14 cellular contexts compared by ENCODE assay signal in the genomic region with DNA sequence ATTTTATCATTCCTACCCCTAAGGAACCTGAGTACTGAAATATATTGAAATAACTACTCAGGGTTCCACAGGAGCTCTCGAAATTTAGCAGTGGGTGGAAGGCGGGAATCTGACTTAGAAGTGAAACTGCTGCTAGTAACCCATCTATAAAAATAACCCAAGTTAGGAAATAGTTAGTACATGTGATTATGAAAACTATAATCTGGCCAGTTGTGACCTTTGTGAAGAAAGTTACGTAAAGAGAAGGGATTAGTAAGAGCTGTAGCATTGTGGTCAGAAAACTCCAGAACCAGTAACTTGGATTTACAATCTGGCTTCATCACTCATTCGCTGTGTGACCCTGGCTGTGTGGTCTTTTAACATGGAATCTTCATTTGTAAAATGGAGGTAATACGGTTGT.
DNase-seq lines count a peak whose midpoint lies in the region; ATAC-seq and TF ChIP-seq lines count a peak whose summit lies in the region.
"Had no signal": no experiment of that assay in that cellular context is flagged by ENCODE, and none has a peak within 500 bp of the region (broad histone marks: within the 10 kb centered on the region; RNA-seq: fewer than 3 reads in every experiment).

No MANE protein-coding gene starts in this region.

- peak overlapping the region in 2 of 59 donors; percentile 9 to 14 for H3K4me3 ChIP-seq in dorsolateral prefrontal cortex
- H3K4me3 ChIP-seq in lung = no peak overlapping the region
- no peak overlapping the region for H3K4me3 ChIP-seq in MG63
- H3K4me3 ChIP-seq: BLaER1 treated with 17β-estradiol and CSF1 and Interleukin-3, amounts not matched to agents 10 nM and 100 nM; sigmoid colon had no signal

- no peaks in the 10 kb centered on the region for H3K27me3 ChIP-seq in dorsolateral prefrontal cortex
- H3K27me3 ChIP-seq in lung (ENCODE audit: control insufficient read depth, insufficient read depth) = no peaks in the 10 kb centered on the region
- H3K27me3 ChIP-seq in MG63 = no peaks in the 10 kb centered on the region
- H3K27me3 ChIP-seq: BLaER1 treated with 17β-estradiol and CSF1 and Interleukin-3, amounts not matched to agents 10 nM and 100 nM; sigmoid colon had no signal

- DNase-seq in dorsolateral prefrontal cortex (no peak), lung (ENCODE audit: low spot score) (no peak), Kasumi-1 (lab: John Stamatoyannopoulos, UW) (no peak), NCI-H1694 treated with DMSO at 0.1 percent for 48 hours (lab: John Stamatoyannopoulos, UW) (no peak), MG63 (no peak)
- DNase-seq: activated naive CD4-positive, alpha-beta T cell treated with anti-CD3 and anti-CD28 coated beads, Interleukin-2, amount 10 ng/mL, durations not matched to agents 7 days and 5 days; H7; sigmoid colon; stimulated activated CD4-positive, alpha-beta T cell treated with anti-CD3 and anti-CD28 coated beads, Interleukin-4, amount 100 ng/mL, for 4 hours had no signal

- no peaks in the 10 kb centered on the region for H3K36me3 ChIP-seq in lung (ENCODE audit: control insufficient read depth in 2 of 2, insufficient read depth in 2 of 2, low read length in 2 of 2)
- no peaks in the 10 kb centered on the region; the same call in 1 of the 2 replicates for H3K36me3 ChIP-seq in MG63
- H3K36me3 ChIP-seq: sigmoid colon had no signal

- peaks cover 3 to 10% of the 10 kb centered on the region in 2 donors for H3K4me1 ChIP-seq in lung (ENCODE audit: control insufficient read depth in 2 of 2, insufficient read depth in 2 of 2, low read length in 2 of 2)

- ATAC-seq in GM18909 (IDR thresholded peaks at IDR 0.05; ENCODE audit: poor library complexity, unreplicated experiment) (peak; percentile 49), HG03432 (IDR thresholded peaks at IDR 0.05; ENCODE audit: unreplicated experiment) (peak; percentile 43), lung (ENCODE audit: insufficient read depth, low FRiP score) (peak; percentile 21), HG03520 (IDR thresholded peaks at IDR 0.05; ENCODE audit: unreplicated experiment) (no peak)
- ATAC-seq: stimulated activated effector memory CD8-positive, alpha-beta T cell treated with anti-CD3 and anti-CD28 coated beads, Interleukin-12 subunit alpha, Interleukin-12 subunit beta, amount 100 ng/mL, for 72 hours had no signal

- TF ChIP-seq CTCF in dorsolateral prefrontal cortex (IDR thresholded peaks at IDR 0.05 in 54 of 56, conservative IDR thresholded peaks at IDR 0.05 in 2 of 56; ENCODE audit: low read depth in 1 of 56, partially characterized antibody in 56 of 56) (no peak), lung (IDR thresholded peaks at IDR 0.05; ENCODE audit: control extremely low read depth, extremely low read depth) (no peak)

- H3K27ac ChIP-seq in dorsolateral prefrontal cortex (peak overlapping the region in 50 of 59 donors; percentile 3 to 86 (median 58)), lung (ENCODE audit: low read depth in 1 of 2, low read length in 1 of 2) (no peak overlapping the region)
- H3K27ac ChIP-seq: sigmoid colon had no signal

- intact Hi-C loops in dorsolateral prefrontal cortex (cut with DNase I) = no loop called here

- WGBS in lung, 2 donors = 71 to 79% methylated on average over 5 of the region's 5 CpGs

- H3K9me3 ChIP-seq in lung (ENCODE audit: control insufficient read depth in 2 of 2, insufficient read depth in 1 of 2, low read length in 1 of 2) (no peaks in the 10 kb centered on the region), MG63 (no peaks in the 10 kb centered on the region; the same call in 1 of the 2 replicates)
- H3K9me3 ChIP-seq: sigmoid colon had no signal

Comparison
In these comparisons a context has a peak if more than half of its experiments do, and no peak if none do; other contexts are left out.
1. H3K27ac ChIP-seq: peak in dorsolateral prefrontal cortex (50 of 59); none in lung (0 of 2).